16 cellular contexts compared by ENCODE assay signal in the genomic region with DNA sequence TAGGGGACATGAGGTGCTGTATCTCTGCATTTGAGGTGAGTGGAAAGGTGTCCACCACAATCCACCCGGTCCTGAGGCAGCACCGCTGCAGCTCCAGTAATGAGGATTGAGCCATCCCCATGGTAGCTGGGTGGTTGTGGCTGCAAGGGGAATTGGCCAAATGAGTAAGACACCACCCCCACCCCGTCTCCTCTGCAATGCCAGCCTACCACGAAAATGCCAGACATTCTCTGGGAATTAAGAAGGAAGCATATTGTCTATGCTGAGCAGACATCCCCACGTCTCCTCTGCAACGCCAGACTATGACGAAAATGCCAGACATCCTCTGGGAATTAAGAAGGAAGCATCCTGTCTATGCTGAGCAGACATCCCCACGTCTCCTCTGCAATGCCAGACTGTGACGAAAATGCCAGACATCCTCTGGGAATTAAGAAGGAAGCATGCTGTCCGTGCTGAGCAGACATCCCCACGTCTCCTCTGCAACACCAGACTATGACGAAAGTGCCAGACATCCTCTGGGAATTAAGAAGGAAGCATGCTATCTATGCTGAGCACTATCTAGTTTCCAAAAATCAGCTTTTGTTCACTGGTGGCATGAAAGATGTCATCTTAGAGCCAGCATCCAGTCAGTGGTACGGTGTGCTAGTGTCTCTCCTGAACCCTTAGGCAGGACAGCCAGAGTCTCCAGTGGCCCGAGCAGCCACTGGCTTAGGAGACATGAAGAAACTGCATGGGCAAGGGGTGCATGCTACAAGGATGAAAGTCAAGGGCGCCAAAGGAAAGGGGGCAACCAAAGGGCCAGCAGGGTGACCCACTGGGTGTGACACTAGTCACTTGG.
"Had no signal": no experiment of that assay in that cellular context is flagged by ENCODE, and none has a peak within 500 bp of the region (broad histone marks: within the 10 kb centered on the region; RNA-seq: fewer than 3 reads in every experiment).

No MANE protein-coding gene starts in this region.

- H3K36me3 ChIP-seq: transverse colon had no signal

- H3K4me1 ChIP-seq: body of pancreas, transverse colon had no signal

- DNase-seq: activated CD4-positive, alpha-beta memory T cell treated with anti-CD3 and anti-CD28 coated beads for 36 hours; activated CD4-positive, CD25-positive, alpha-beta regulatory T cell treated with anti-CD3 and anti-CD28 coated beads, Interleukin-2, amount 50 U/mL, for 72 hours; activated CD8-positive, alpha-beta memory T cell treated with anti-CD3 and anti-CD28 coated beads, Interleukin-2, amount 10 ng/mL, durations not matched to agents 7 days and 5 days; activated effector memory CD4-positive, alpha-beta T cell treated with anti-CD3 and anti-CD28 coated beads, Interleukin-2, amount 50 U/mL, for 16 hours; activated T-cell treated with anti-CD3 and anti-CD28 coated beads, Interleukin-2, amount 50 U/mL, for 24 hours; effector memory CD8-positive, alpha-beta T cell; foreskin melanocyte; mucosa of descending colon; naive thymus-derived CD4-positive, alpha-beta T cell; stimulated activated CD4-positive, alpha-beta T cell treated with anti-CD3 and anti-CD28 coated beads, Interleukin-4, amount 100 ng/mL, for 1 hour; stimulated activated naive CD4-positive, alpha-beta T cell; T-cell; T1000; transverse colon had no signal

- H3K27me3 ChIP-seq: body of pancreas, transverse colon had no signal

- H3K4me3 ChIP-seq: body of pancreas, mucosa of descending colon, transverse colon had no signal

- H3K27ac ChIP-seq: body of pancreas, epithelial cell of prostate, transverse colon had no signal

- H3K9me3 ChIP-seq: body of pancreas, mucosa of descending colon had no signal
